Comparison of ENCODE assay signal across 19 cellular contexts in genomic region chr2:169790581-169790980, GRCh38.
"Had no signal": no experiment of that assay in that cellular context is flagged by ENCODE, and none has a peak within 500 bp of the region (broad histone marks: within the 10 kb centered on the region; RNA-seq: fewer than 3 reads in every experiment).

No MANE protein-coding gene starts in this region.

- H3K36me3 Mint-ChIP-seq: naive B cell had no signal

- H3K27me3 ChIP-seq: dorsolateral prefrontal cortex, gastrocnemius medialis had no signal

- H3K27ac Mint-ChIP-seq: mesothelial cell of epicardium had no signal

- DNase-seq: effector CD4-positive, alpha-beta T cell; effector memory CD8-positive, alpha-beta T cell; esophagus squamous epithelium; foreskin melanocyte; naive B cell had no signal

- FAIRE-seq: colon, endometrium, islet of Langerhans, keratinocyte had no signal

- H3K4me1 ChIP-seq: gastrocnemius medialis had no signal

- H3K9me3 ChIP-seq: gastrocnemius medialis, heart right ventricle, left lung, lower lobe of right lung, mucosa of descending colon had no signal

- H3K36me3 ChIP-seq: esophagus squamous epithelium, gastrocnemius medialis, heart right ventricle, left lung, lower lobe of right lung had no signal

- H3K4me3 ChIP-seq: left lung, mucosa of descending colon had no signal

- H3K9me3 Mint-ChIP-seq: effector memory CD8-positive, alpha-beta T cell; endodermal cell; naive B cell had no signal

- H3K27ac ChIP-seq: coronary artery, dorsolateral prefrontal cortex, epithelial cell of prostate, esophagus squamous epithelium, gastrocnemius medialis, heart right ventricle, left lung, lower lobe of right lung had no signal
